18 cellular contexts compared by ENCODE assay signal in the genomic region with DNA sequence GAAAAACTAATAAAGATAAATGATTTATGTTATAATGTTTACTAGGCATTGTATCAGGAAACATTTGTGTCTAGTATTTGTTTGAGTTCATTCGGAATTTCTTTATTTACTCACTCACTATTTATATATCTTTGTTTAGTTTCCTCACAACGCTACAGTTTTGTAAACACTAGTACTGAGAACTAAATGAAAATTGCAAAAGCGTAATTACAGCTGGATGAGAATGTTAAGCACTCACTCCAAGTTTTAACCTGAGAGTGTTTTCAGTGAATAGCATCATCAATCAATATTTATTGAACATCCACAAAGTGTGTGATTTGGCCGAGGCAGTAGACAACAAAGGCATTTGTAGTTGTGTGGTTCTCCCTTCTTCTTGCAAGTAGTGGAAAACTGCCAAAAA.
DNase-seq lines count a peak whose midpoint lies in the region; ATAC-seq and TF ChIP-seq lines count a peak whose summit lies in the region.
"Had no signal": no experiment of that assay in that cellular context is flagged by ENCODE, and none has a peak within 500 bp of the region (broad histone marks: within the 10 kb centered on the region; RNA-seq: fewer than 3 reads in every experiment).

No MANE protein-coding gene starts in this region.

- TF ChIP-seq CTCF in GM23338 (conservative IDR thresholded peaks at IDR 0.05; ENCODE audit: low read depth in 2 of 2) (no peak), PC-3 (conservative IDR thresholded peaks at IDR 0.05; ENCODE audit: low read depth, low read length) (no peak)

- H3K79me2 ChIP-seq in GM23338 (replicated peaks; ENCODE audit: insufficient read depth) (no peaks in the 10 kb centered on the region; the same call in 1 of the 2 replicates), PC-3 (ENCODE audit: low read length) (no peaks in the 10 kb centered on the region)

- ATAC-seq in GM23338 = no peak
- peak; percentile 16 for ATAC-seq in left colon
- ATAC-seq in PC-3 = no peak
- no peak for ATAC-seq in HG02642 (IDR thresholded peaks at IDR 0.05; ENCODE audit: poor library complexity, unreplicated experiment)
- ATAC-seq: CD8-positive, alpha-beta T cell; Right ventricle myocardium inferior had no signal

- no peaks in the 10 kb centered on the region for H3K36me3 Mint-ChIP-seq in GM23338 (ENCODE audit: low read depth)
- H3K36me3 Mint-ChIP-seq: CD8-positive, alpha-beta T cell had no signal

- H3K9me2 ChIP-seq in GM23338 (ENCODE audit: insufficient read depth) (no peaks in the 10 kb centered on the region), PC-3 (replicated peaks; ENCODE audit: low read length) (no peaks in the 10 kb centered on the region)

- no peak overlapping the region for H3K9ac ChIP-seq in PC-3 (ENCODE audit: low read length)
- H3K9ac ChIP-seq: BLaER1 had no signal

- H2AFZ ChIP-seq in GM23338 = no peak overlapping the region
- no peak overlapping the region for H2AFZ ChIP-seq in PC-3 (ENCODE audit: low read length)

- no peaks in the 10 kb centered on the region for H3K9me3 Mint-ChIP-seq in GM23338
- H3K9me3 Mint-ChIP-seq: CD8-positive, alpha-beta T cell had no signal

- H3K36me3 ChIP-seq in GM23338 (ENCODE audit: insufficient read depth) = no peaks in the 10 kb centered on the region
- no peaks in the 10 kb centered on the region for H3K36me3 ChIP-seq in H7 (replicated peaks; ENCODE audit: control insufficient read depth, insufficient read depth, low read length)
- no peaks in the 10 kb centered on the region for H3K36me3 ChIP-seq in PC-3 (ENCODE audit: low read depth, low read length)
- H3K36me3 ChIP-seq: BLaER1 had no signal

- H3K27me3 Mint-ChIP-seq in GM23338 (ENCODE audit: insufficient read depth, low read depth, poor library complexity) = no peaks in the 10 kb centered on the region

- intact Hi-C loops in left colon (cut with DNase I, micrococcal nuclease) (no loop called here), PC-3 (cut with micrococcal nuclease) (no loop called here)

- BruUV-seq in PC-3 (replicated peaks; lab: Mats Ljungman, UMichigan) = no TSS peak

- H3K4me1 Mint-ChIP-seq in GM23338 = peaks cover 3% of the 10 kb centered on the region; the same call in 1 of the 3 replicates

- H3K27me3 ChIP-seq in GM23338 (ENCODE audit: insufficient read depth) (no peaks in the 10 kb centered on the region), H7 (ENCODE audit: control insufficient read depth, insufficient read depth, low read length) (no peaks in the 10 kb centered on the region), PC-3 (ENCODE audit: low read length) (no peaks in the 10 kb centered on the region)
- H3K27me3 ChIP-seq: BLaER1 had no signal

- no peak overlapping the region for H3K4me3 Mint-ChIP-seq in GM23338
- H3K4me3 Mint-ChIP-seq: CD8-positive, alpha-beta T cell had no signal

- CTCF ChIA-PET in PC-3 (lab: Charles Lee) = no interaction called here

- H3F3A ChIP-seq in GM23338 (replicated peaks; ENCODE audit: low read depth) (no peaks in the 10 kb centered on the region), PC-3 (ENCODE audit: low read length, unreplicated experiment) (no peaks in the 10 kb centered on the region)

- H3K4me1 ChIP-seq in GM23338 (ENCODE audit: insufficient read depth) = no peaks in the 10 kb centered on the region
- H3K4me1 ChIP-seq in PC-3 (ENCODE audit: insufficient read depth, low read length) = no peaks in the 10 kb centered on the region
- H3K4me1 ChIP-seq: BLaER1 had no signal

- H3K4me3 ChIP-seq in GM23338 (no peak overlapping the region), H7 (ENCODE audit: insufficient read depth, low read depth, low read length) (no peak overlapping the region), PC-3 (ENCODE audit: low read length) (no peak overlapping the region)
- H3K4me3 ChIP-seq: BLaER1 had no signal

- H3K4me2 ChIP-seq in GM23338 (no peak overlapping the region), PC-3 (ENCODE audit: low read length) (no peak overlapping the region)
- H3K4me2 ChIP-seq: BLaER1 had no signal

- H4K20me1 ChIP-seq in GM23338 (replicated peaks; ENCODE audit: insufficient read depth) (no peaks in the 10 kb centered on the region), PC-3 (ENCODE audit: low read length) (no peaks in the 10 kb centered on the region)
- H4K20me1 ChIP-seq: BLaER1 had no signal

- H3K27ac Mint-ChIP-seq in GM23338 = peak overlapping the region; percentile 86; the same call in 1 of the 2 replicates
- H3K27ac Mint-ChIP-seq: CD8-positive, alpha-beta T cell had no signal

- no peak overlapping the region for H3K27ac ChIP-seq in GM23338 (ENCODE audit: low read depth)
- no peak overlapping the region for H3K27ac ChIP-seq in PC-3 (ENCODE audit: low read length)
- H3K27ac ChIP-seq: BLaER1 had no signal

- H3K9me3 ChIP-seq in PC-3 (ENCODE audit: low read length) = no peaks in the 10 kb centered on the region
- H3K9me3 ChIP-seq: BLaER1 had no signal

- POLR2A ChIA-PET in PC-3 (lab: Charles Lee; ENCODE audit: unreplicated experiment) = no interaction called here

- no peak for DNase-seq in GM23338 (ENCODE audit: low spot score)
- peak; percentile 13 for DNase-seq in NCI-H1105 (lab: John Stamatoyannopoulos, UW)
- DNase-seq in NCI-H748 (lab: John Stamatoyannopoulos, UW; ENCODE audit: unreplicated experiment) = peak; percentile 66
- no peak for DNase-seq in left colon
- DNase-seq in activated naive CD4-positive, alpha-beta T cell (lab: John Stamatoyannopoulos, UW) = no peak
- DNase-seq in H7 = no peak
- no peak for DNase-seq in PC-3
- DNase-seq: Calu3; CD8-positive, alpha-beta T cell; NCI-H1436; NCI-H1930; NCI-H510A treated with DMSO at 0.1 percent for 48 hours; NK-92 treated with Interleukin-12 subunit alpha and Interleukin-12 subunit beta, amount 100 ng/mL, for 24 hours; SW 1271; T-helper 2 cell had no signal

TF ChIP-seq in GM23338, 12 proteins besides CTCF, POLR2A, EP300 and RAD21 (continues in another document):
- no peak for TF ChIP-seq JUNB (IDR thresholded peaks at IDR 0.05; ENCODE audit: unreplicated experiment)
- no peak for TF ChIP-seq REST (IDR thresholded peaks at IDR 0.05; ENCODE audit: unreplicated experiment)
- TF ChIP-seq POLR2AphosphoS5 (IDR thresholded peaks at IDR 0.05; ENCODE audit: low read depth) = no peak

Comparison
In these comparisons a context has a peak if more than half of its experiments do, and no peak if none do; other contexts are left out.
1. DNase-seq: peak in NCI-H1105 (single experiment) and NCI-H748 (single experiment); none in GM23338 (single experiment), left colon (0 of 2), activated naive CD4-positive, alpha-beta T cell (0 of 4), H7 (single experiment) and PC-3 (single experiment).